In the genomic region with DNA sequence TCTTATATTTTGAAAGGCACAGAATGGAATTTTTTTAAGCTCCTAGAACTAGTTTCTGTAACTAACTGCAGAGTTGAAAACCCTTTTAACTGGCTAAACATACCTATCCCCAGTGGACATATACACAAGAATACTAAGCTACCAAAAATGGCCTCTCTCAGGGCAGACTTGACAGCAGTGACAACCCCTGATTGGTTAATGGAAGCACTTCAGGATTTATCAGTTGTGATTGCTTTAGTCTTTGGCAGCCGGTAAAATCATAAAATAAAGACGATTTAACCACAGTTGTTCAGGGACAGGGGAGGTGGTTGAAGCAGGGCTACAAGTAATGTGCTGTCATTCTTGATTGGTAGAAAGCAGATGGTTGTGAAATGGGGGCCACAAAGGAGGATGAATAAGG, we compare ENCODE assay signal across 1 cellular context.
TF ChIP-seq lines count a peak whose summit lies in the region.

No MANE protein-coding gene starts in this region.

TF ChIP-seq in GM23338, 12 proteins besides CTCF, POLR2A, EP300 and RAD21:
- TF ChIP-seq, protein P1, sequence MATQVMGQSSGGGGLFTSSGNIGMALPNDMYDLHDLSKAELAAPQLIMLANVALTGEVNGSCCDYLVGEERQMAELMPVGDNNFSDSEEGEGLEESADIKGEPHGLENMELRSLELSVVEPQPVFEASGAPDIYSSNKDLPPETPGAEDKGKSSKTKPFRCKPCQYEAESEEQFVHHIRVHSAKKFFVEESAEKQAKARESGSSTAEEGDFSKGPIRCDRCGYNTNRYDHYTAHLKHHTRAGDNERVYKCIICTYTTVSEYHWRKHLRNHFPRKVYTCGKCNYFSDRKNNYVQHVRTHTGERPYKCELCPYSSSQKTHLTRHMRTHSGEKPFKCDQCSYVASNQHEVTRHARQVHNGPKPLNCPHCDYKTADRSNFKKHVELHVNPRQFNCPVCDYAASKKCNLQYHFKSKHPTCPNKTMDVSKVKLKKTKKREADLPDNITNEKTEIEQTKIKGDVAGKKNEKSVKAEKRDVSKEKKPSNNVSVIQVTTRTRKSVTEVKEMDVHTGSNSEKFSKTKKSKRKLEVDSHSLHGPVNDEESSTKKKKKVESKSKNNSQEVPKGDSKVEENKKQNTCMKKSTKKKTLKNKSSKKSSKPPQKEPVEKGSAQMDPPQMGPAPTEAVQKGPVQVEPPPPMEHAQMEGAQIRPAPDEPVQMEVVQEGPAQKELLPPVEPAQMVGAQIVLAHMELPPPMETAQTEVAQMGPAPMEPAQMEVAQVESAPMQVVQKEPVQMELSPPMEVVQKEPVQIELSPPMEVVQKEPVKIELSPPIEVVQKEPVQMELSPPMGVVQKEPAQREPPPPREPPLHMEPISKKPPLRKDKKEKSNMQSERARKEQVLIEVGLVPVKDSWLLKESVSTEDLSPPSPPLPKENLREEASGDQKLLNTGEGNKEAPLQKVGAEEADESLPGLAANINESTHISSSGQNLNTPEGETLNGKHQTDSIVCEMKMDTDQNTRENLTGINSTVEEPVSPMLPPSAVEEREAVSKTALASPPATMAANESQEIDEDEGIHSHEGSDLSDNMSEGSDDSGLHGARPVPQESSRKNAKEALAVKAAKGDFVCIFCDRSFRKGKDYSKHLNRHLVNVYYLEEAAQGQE (IDR thresholded peaks at IDR 0.05; ENCODE audit: unreplicated experiment), result no peak
- no peak for TF ChIP-seq ZNF114 (CRISPR knock-in tag; IDR thresholded peaks at IDR 0.05)
- no peak for TF ChIP-seq STAT1 (IDR thresholded peaks at IDR 0.05; ENCODE audit: unreplicated experiment)
- TF ChIP-seq POLR2AphosphoS5 (IDR thresholded peaks at IDR 0.05; ENCODE audit: low read depth), result no peak
- TF ChIP-seq, protein P2, sequence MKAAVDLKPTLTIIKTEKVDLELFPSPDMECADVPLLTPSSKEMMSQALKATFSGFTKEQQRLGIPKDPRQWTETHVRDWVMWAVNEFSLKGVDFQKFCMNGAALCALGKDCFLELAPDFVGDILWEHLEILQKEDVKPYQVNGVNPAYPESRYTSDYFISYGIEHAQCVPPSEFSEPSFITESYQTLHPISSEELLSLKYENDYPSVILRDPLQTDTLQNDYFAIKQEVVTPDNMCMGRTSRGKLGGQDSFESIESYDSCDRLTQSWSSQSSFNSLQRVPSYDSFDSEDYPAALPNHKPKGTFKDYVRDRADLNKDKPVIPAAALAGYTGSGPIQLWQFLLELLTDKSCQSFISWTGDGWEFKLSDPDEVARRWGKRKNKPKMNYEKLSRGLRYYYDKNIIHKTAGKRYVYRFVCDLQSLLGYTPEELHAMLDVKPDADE (IDR thresholded peaks at IDR 0.05), result no peak
- no peak for TF ChIP-seq EZH2 (IDR thresholded peaks at IDR 0.05; ENCODE audit: low read depth, unreplicated experiment)
- TF ChIP-seq, protein P3, sequence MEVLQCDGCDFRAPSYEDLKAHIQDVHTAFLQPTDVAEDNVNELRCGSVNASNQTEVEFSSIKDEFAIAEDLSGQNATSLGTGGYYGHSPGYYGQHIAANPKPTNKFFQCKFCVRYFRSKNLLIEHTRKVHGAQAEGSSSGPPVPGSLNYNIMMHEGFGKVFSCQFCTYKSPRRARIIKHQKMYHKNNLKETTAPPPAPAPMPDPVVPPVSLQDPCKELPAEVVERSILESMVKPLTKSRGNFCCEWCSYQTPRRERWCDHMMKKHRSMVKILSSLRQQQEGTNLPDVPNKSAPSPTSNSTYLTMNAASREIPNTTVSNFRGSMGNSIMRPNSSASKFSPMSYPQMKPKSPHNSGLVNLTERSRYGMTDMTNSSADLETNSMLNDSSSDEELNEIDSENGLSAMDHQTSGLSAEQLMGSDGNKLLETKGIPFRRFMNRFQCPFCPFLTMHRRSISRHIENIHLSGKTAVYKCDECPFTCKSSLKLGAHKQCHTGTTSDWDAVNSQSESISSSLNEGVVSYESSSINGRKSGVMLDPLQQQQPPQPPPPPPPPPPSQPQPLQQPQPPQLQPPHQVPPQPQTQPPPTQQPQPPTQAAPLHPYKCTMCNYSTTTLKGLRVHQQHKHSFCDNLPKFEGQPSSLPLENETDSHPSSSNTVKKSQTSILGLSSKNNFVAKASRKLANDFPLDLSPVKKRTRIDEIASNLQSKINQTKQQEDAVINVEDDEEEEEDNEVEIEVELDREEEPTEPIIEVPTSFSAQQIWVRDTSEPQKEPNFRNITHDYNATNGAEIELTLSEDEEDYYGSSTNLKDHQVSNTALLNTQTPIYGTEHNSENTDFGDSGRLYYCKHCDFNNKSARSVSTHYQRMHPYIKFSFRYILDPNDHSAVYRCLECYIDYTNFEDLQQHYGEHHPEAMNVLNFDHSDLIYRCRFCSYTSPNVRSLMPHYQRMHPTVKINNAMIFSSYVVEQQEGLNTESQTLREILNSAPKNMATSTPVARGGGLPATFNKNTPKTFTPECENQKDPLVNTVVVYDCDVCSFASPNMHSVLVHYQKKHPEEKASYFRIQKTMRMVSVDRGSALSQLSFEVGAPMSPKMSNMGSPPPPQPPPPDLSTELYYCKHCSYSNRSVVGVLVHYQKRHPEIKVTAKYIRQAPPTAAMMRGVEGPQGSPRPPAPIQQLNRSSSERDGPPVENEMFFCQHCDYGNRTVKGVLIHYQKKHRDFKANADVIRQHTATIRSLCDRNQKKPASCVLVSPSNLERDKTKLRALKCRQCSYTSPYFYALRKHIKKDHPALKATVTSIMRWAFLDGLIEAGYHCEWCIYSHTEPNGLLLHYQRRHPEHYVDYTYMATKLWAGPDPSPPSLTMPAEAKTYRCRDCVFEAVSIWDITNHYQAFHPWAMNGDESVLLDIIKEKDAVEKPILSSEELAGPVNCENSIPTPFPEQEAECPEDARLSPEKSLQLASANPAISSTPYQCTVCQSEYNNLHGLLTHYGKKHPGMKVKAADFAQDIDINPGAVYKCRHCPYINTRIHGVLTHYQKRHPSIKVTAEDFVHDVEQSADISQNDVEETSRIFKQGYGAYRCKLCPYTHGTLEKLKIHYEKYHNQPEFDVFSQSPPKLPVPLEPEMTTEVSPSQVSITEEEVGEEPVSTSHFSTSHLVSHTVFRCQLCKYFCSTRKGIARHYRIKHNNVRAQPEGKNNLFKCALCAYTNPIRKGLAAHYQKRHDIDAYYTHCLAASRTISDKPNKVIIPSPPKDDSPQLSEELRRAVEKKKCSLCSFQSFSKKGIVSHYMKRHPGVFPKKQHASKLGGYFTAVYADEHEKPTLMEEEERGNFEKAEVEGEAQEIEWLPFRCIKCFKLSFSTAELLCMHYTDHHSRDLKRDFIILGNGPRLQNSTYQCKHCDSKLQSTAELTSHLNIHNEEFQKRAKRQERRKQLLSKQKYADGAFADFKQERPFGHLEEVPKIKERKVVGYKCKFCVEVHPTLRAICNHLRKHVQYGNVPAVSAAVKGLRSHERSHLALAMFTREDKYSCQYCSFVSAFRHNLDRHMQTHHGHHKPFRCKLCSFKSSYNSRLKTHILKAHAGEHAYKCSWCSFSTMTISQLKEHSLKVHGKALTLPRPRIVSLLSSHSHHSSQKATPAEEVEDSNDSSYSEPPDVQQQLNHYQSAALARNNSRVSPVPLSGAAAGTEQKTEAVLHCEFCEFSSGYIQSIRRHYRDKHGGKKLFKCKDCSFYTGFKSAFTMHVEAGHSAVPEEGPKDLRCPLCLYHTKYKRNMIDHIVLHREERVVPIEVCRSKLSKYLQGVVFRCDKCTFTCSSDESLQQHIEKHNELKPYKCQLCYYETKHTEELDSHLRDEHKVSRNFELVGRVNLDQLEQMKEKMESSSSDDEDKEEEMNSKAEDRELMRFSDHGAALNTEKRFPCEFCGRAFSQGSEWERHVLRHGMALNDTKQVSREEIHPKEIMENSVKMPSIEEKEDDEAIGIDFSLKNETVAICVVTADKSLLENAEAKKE (CRISPR knock-in tag; IDR thresholded peaks at IDR 0.05), result no peak
- TF ChIP-seq ZNF331 (CRISPR knock-in tag; IDR thresholded peaks at IDR 0.05; ENCODE audit: low read depth), result no peak
- no peak for TF ChIP-seq NANOG (IDR thresholded peaks at IDR 0.05; ENCODE audit: borderline replicate concordance)
